Comparison of ENCODE assay signal across 26 cellular contexts in genomic region chrX:78437621-78438020, GRCh38.
"Had no signal": no experiment of that assay in that cellular context is flagged by ENCODE, and none has a peak within 500 bp of the region (broad histone marks: within the 10 kb centered on the region; RNA-seq: fewer than 3 reads in every experiment).

No MANE protein-coding gene starts in this region.

- DNase-seq: colonic mucosa; cortex of kidney; dermis blood vessel endothelial cell; dorsolateral prefrontal cortex; effector CD4-positive, alpha-beta T cell; effector CD8-positive, alpha-beta T cell; effector memory CD4-positive, alpha-beta T cell; effector memory CD8-positive, alpha-beta T cell; endodermal cell; erythroblast; esophagus squamous epithelium; foreskin fibroblast; foreskin keratinocyte; foreskin melanocyte; gastrocnemius medialis; head of caudate nucleus; heart left ventricle; heart right ventricle had no signal

- ATAC-seq: effector memory CD8-positive, alpha-beta T cell; esophagus mucosa; foreskin keratinocyte; gastrocnemius medialis; gastroesophageal sphincter; heart left ventricle; heart right ventricle had no signal

- H3K4me3 Mint-ChIP-seq: dendritic cell treated with granulocyte-macrophage colony-stimulating factor and Interleukin-4, amounts not matched to agents 40 ng/mL and 50 ng/mL, for 4 days; effector memory CD8-positive, alpha-beta T cell; endodermal cell had no signal

- H3K27me3 Mint-ChIP-seq: dendritic cell treated with granulocyte-macrophage colony-stimulating factor and Interleukin-4, amounts not matched to agents 40 ng/mL and 50 ng/mL, for 4 days had no signal

- H3K4me3 ChIP-seq: colonic mucosa, coronary artery, dorsolateral prefrontal cortex, esophagus muscularis mucosa, esophagus squamous epithelium, gastrocnemius medialis, gastroesophageal sphincter, heart left ventricle, heart right ventricle had no signal

- H3K36me3 ChIP-seq: colonic mucosa, esophagus muscularis mucosa, esophagus squamous epithelium, gastrocnemius medialis, gastroesophageal sphincter, heart left ventricle, heart right ventricle had no signal

- H3K9me3 Mint-ChIP-seq: effector memory CD8-positive, alpha-beta T cell had no signal

- H3K9me3 ChIP-seq: colonic mucosa, esophagus muscularis mucosa, esophagus squamous epithelium, gastrocnemius medialis, gastroesophageal sphincter, heart left ventricle, heart right ventricle had no signal

- FAIRE-seq: endothelial cell of umbilical vein, frontal cortex had no signal

- H3K27ac ChIP-seq: colonic mucosa, coronary artery, dorsolateral prefrontal cortex, epithelial cell of prostate, esophagus muscularis mucosa, esophagus squamous epithelium, foreskin keratinocyte, gastrocnemius medialis, gastroesophageal sphincter, heart left ventricle, heart right ventricle had no signal

- H3K4me1 Mint-ChIP-seq: endodermal cell had no signal

- H3K4me1 ChIP-seq: colonic mucosa, esophagus squamous epithelium, foreskin keratinocyte, gastrocnemius medialis, gastroesophageal sphincter, heart left ventricle, heart right ventricle had no signal

- H3K27me3 ChIP-seq: colonic mucosa, esophagus muscularis mucosa, esophagus squamous epithelium, foreskin keratinocyte, gastrocnemius medialis, gastroesophageal sphincter, heart left ventricle had no signal

- H3K27ac Mint-ChIP-seq: dendritic cell treated with granulocyte-macrophage colony-stimulating factor and Interleukin-4, amounts not matched to agents 40 ng/mL and 50 ng/mL, for 4 days; effector memory CD8-positive, alpha-beta T cell; endodermal cell had no signal
